Comparison of ENCODE assay signal across 11 cellular contexts in genomic region chr11:62445314-62445740, GRCh38. TPM values are rescaled to one million over a fixed set of nuclear protein-coding genes. Genes with fewer than 3 reads are reported as not detected.
DNase-seq lines count a peak whose midpoint lies in the region; ATAC-seq and TF ChIP-seq lines count a peak whose summit lies in the region.
"Had no signal": no experiment of that assay in that cellular context is flagged by ENCODE, and none has a peak within 500 bp of the region (broad histone marks: within the 10 kb centered on the region; RNA-seq: fewer than 3 reads in every experiment).

No MANE protein-coding gene starts in this region.

- H3K27me3 ChIP-seq in Peyer's patch (no peaks in the 10 kb centered on the region), osteoblast (ENCODE audit: insufficient read depth, low read length) (no peaks in the 10 kb centered on the region)

- no peak for TF ChIP-seq POLR2A in Peyer's patch (IDR thresholded peaks at IDR 0.05)

- H3K4me3 ChIP-seq in Peyer's patch: no peak overlapping the region
- H3K4me3 ChIP-seq in osteoblast (ENCODE audit: insufficient read depth, low read length): no peak overlapping the region

- TF ChIP-seq CTCF in Peyer's patch (IDR thresholded peaks at IDR 0.05) (no peak), osteoblast (IDR thresholded peaks at IDR 0.05; ENCODE audit: extremely low read depth, low read depth, low read length) (no peak)

- H2AFZ ChIP-seq in osteoblast (ENCODE audit: low read length): no peak overlapping the region

- no peaks in the 10 kb centered on the region for H3K9me3 ChIP-seq in Peyer's patch
- no peaks in the 10 kb centered on the region for H3K9me3 ChIP-seq in osteoblast (ENCODE audit: low read depth, low read length)

- peak overlapping the region; percentile 80 for H3K4me2 ChIP-seq in osteoblast (ENCODE audit: insufficient read depth, low read length)

- H3K4me1 ChIP-seq in Peyer's patch (peaks cover 2 to 34% (median 12%) of the 10 kb centered on the region in 4 donors), osteoblast (ENCODE audit: insufficient read depth, low read length) (peaks cover 27% of the 10 kb centered on the region)

- ATAC-seq in HG02970 (IDR thresholded peaks at IDR 0.05; ENCODE audit: low FRiP score, unreplicated experiment): no peak

- H4K20me1 ChIP-seq in osteoblast (ENCODE audit: insufficient read depth, low read length): no peaks in the 10 kb centered on the region

- no peaks in the 10 kb centered on the region for H3K79me2 ChIP-seq in osteoblast (ENCODE audit: insufficient read depth, low read length)

- peak overlapping the region; percentile 44 to 89 (median 76) for H3K27ac ChIP-seq in Peyer's patch
- peak overlapping the region; percentile 80 for H3K27ac ChIP-seq in osteoblast (ENCODE audit: low read depth, low read length)

- DNase-seq in AG08396 (ENCODE audit: low spot score) (peak; percentile 43), Peyer's patch (no peak), fibroblast of gingiva (ENCODE audit: low read depth) (peak; percentile 81), osteoblast (ENCODE audit: insufficient read length, low spot score, missing footprints) (peak; percentile 72), NCI-H2227 (lab: John Stamatoyannopoulos, UW; ENCODE audit: unreplicated experiment) (no peak), DMS153 treated with DMSO at 0.1 percent for 48 hours (lab: John Stamatoyannopoulos, UW; ENCODE audit: unreplicated experiment) (no peak)
- no peak for DNase-seq in activated CD4-positive, CD25-positive, alpha-beta regulatory T cell treated with anti-CD3 and anti-CD28 coated beads, Interleukin-2, amount 50 U/mL, for 72 hours
- DNase-seq: activated effector memory CD4-positive, alpha-beta T cell treated with Interleukin-2 at 50 U/mL for 16 hours; foreskin melanocyte; stimulated activated CD4-positive, alpha-beta T cell treated with anti-CD3 and anti-CD28 coated beads, Interleukin-2, amount 100 ng/mL, for 24 hours had no signal

- H3K36me3 ChIP-seq in Peyer's patch (no peaks in the 10 kb centered on the region), osteoblast (ENCODE audit: insufficient read depth, low read length) (no peaks in the 10 kb centered on the region)

RNA-seq across cellular contexts. Expression of gene SCGB1A1, which starts 26.5 kb away (rescaled TPM):
- total RNA-seq in Peyer's patch (not detected), osteoblast (not detected in 2 replicates)

Comparison
In these comparisons a context has a peak if more than half of its experiments do, and no peak if none do; other contexts are left out.
1. DNase-seq: peak in AG08396 (single experiment), fibroblast of gingiva (single experiment) and osteoblast (single experiment); none in Peyer's patch (0 of 3), NCI-H2227 (single experiment), activated CD4-positive, CD25-positive, alpha-beta regulatory T cell treated with anti-CD3 and anti-CD28 coated beads, Interleukin-2, amount 50 U/mL, for 72 hours (single experiment) and DMS153 treated with DMSO at 0.1 percent for 48 hours (single experiment).